ENCODE assay signal across 28 cellular contexts in genomic region chr10:91957091-91957490, GRCh38.
"Had no signal": no experiment of that assay in that cellular context is flagged by ENCODE, and none has a peak within 500 bp of the region (broad histone marks: within the 10 kb centered on the region; RNA-seq: fewer than 3 reads in every experiment).

No MANE protein-coding gene starts in this region.

- H3K27ac Mint-ChIP-seq: immature natural killer cell; mesothelial cell of epicardium; natural killer cell; nephron progenitor cell; neural progenitor cell; stimulated activated effector memory CD8-positive, alpha-beta T cell treated with anti-CD3 and anti-CD28 coated beads, Interleukin-12 subunit alpha, Interleukin-12 subunit beta, amount 100 ng/mL, for 72 hours; stimulated activated naive CD8-positive, alpha-beta T cell treated with anti-CD3 and anti-CD28 coated beads, Interleukin-15, amount 100 ng/mL, for 72 hours; type B pancreatic cell had no signal

- H3K4me1 Mint-ChIP-seq: immature natural killer cell, mesothelial cell of epicardium, nephron progenitor cell, neural progenitor cell had no signal

- H3K27me3 Mint-ChIP-seq: naive B cell; stimulated activated naive CD8-positive, alpha-beta T cell treated with anti-CD3 and anti-CD28 coated beads, Interleukin-15, amount 100 ng/mL, for 72 hours; type B pancreatic cell had no signal

- H3K9me3 Mint-ChIP-seq: immature natural killer cell; mesothelial cell of epicardium; naive B cell; natural killer cell; nephron progenitor cell; neural progenitor cell; stimulated activated effector memory CD8-positive, alpha-beta T cell treated with anti-CD3 and anti-CD28 coated beads, Interleukin-12 subunit alpha, Interleukin-12 subunit beta, amount 100 ng/mL, for 72 hours; stimulated activated naive CD8-positive, alpha-beta T cell treated with anti-CD3 and anti-CD28 coated beads, Interleukin-15, amount 100 ng/mL, for 72 hours; type B pancreatic cell had no signal

- H3K36me3 ChIP-seq: ovary, prostate gland, uterus had no signal

- ATAC-seq: natural killer cell; right cardiac atrium; sciatic nerve; stimulated activated effector memory CD8-positive, alpha-beta T cell treated with anti-CD3 and anti-CD28 coated beads, Interleukin-12 subunit alpha, Interleukin-12 subunit beta, amount 100 ng/mL, for 72 hours; stimulated activated naive CD8-positive, alpha-beta T cell treated with anti-CD3 and anti-CD28 coated beads, Interleukin-15, amount 100 ng/mL, for 72 hours had no signal

- H3K27ac ChIP-seq: left ventricle myocardium inferior, neural progenitor cell, neutrophil, ovary, prostate gland, skin epidermis, spleen, tibial nerve, uterus had no signal

- H3K4me2 ChIP-seq: neural progenitor cell had no signal

- H3K4me3 Mint-ChIP-seq: immature natural killer cell; mesothelial cell of epicardium; naive B cell; natural killer cell; nephron progenitor cell; neural progenitor cell; stimulated activated effector memory CD8-positive, alpha-beta T cell treated with anti-CD3 and anti-CD28 coated beads, Interleukin-12 subunit alpha, Interleukin-12 subunit beta, amount 100 ng/mL, for 72 hours; stimulated activated naive CD8-positive, alpha-beta T cell treated with anti-CD3 and anti-CD28 coated beads, Interleukin-15, amount 100 ng/mL, for 72 hours; type B pancreatic cell had no signal

- H3K27me3 ChIP-seq: neural progenitor cell, neutrophil, ovary, spleen, tibial nerve, uterus had no signal

- H3K9ac ChIP-seq: neural progenitor cell had no signal

- H2AFZ ChIP-seq: neural progenitor cell had no signal

- H3K4me1 ChIP-seq: left ventricle myocardium inferior, prostate gland, spleen, tibial nerve, uterus had no signal

- FAIRE-seq: islet of Langerhans had no signal

- H3K9me3 ChIP-seq: left ventricle myocardium inferior, neutrophil, ovary, prostate gland, spleen, tibial nerve, uterus had no signal

- DNase-seq: hypothalamus; immature natural killer cell; left ventricle myocardium inferior; mesendoderm; naive B cell; natural killer cell; nephron progenitor cell; occipital lobe; ovary; retina; right cardiac atrium; spleen; stimulated activated CD4-positive, alpha-beta T cell treated with anti-CD3 and anti-CD28 coated beads, Interleukin-4, amount 100 ng/mL, for 24 hours; stimulated activated naive CD4-positive, alpha-beta T cell treated with Interleukin-2 at 50 U/mL for 16 hours; stimulated activated naive CD8-positive, alpha-beta T cell treated with anti-CD3 and anti-CD28 coated beads, Interleukin-15, amount 100 ng/mL, for 72 hours; substantia nigra; uterus had no signal

- H3K4me3 ChIP-seq: left ventricle myocardium inferior, lung, neural progenitor cell, ovary, prostate gland, skin epidermis, spleen, tibial nerve, uterus had no signal
